ENCODE assay signal across 16 cellular contexts in the genomic region with DNA sequence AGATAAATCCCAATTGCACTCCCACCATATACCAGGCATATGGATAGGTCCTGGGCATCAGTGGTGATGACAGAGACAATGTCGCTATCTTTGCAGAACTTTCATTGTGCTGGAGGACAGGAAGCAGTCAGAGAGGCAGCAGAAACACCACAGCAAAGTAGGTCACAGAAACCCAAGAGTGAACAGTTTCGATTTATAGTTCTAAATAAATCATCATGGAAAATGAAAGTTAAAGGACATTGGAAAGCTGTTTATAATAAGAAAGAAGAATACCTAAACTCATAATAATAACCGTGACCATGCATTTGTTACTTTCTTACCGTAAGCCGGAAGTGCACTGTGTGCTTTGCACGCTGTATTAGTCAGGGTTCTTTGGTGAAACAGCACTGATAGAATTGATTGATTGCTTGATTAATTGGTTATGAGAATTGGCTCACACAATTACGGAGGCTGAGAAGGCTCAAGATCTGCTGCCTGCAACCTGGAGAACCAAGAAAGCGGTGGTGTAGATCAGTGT. TPM values are rescaled to one million over a fixed set of nuclear protein-coding genes. Genes with fewer than 3 reads are reported as not detected.
DNase-seq lines count a peak whose midpoint lies in the region; ATAC-seq lines count a peak whose summit lies in the region.
"Had no signal": no experiment of that assay in that cellular context is flagged by ENCODE, and none has a peak within 500 bp of the region (broad histone marks: within the 10 kb centered on the region; RNA-seq: fewer than 3 reads in every experiment).

No MANE protein-coding gene starts in this region.

- H3K4me1 ChIP-seq in SJCRH30, result peaks cover 15% of the 10 kb centered on the region
- no peaks in the 10 kb centered on the region for H3K4me1 ChIP-seq in skeletal muscle satellite cell (ENCODE audit: control insufficient read depth, insufficient read depth, low read length)
- H3K4me1 ChIP-seq: gastroesophageal sphincter, transverse colon had no signal

- H3K9ac ChIP-seq in skeletal muscle satellite cell (ENCODE audit: low read depth, low read length), result no peak overlapping the region
- H3K9ac ChIP-seq: GM23248 had no signal

- peaks cover 43% of the 10 kb centered on the region for H3K4me1 Mint-ChIP-seq in activated CD8-positive, alpha-beta memory T cell treated with anti-CD3 and anti-CD28 coated beads, Interleukin-2, amount 10 ng/mL, durations not matched to agents 7 days and 5 days
- peaks cover 29% of the 10 kb centered on the region for H3K4me1 Mint-ChIP-seq in activated T-helper 17 cell treated with anti-CD3 and anti-CD28 coated beads, Interleukin-2, amount 50 U/mL, for 72 hours

- no peaks in the 10 kb centered on the region for H3K36me3 ChIP-seq in SJCRH30
- no peaks in the 10 kb centered on the region for H3K36me3 ChIP-seq in skeletal muscle satellite cell (ENCODE audit: insufficient read depth, low read length)
- H3K36me3 ChIP-seq: gastroesophageal sphincter, transverse colon had no signal

- H3K27ac ChIP-seq in SJCRH30, result peak overlapping the region; percentile 77
- H3K27ac ChIP-seq: gastroesophageal sphincter, GM23248, transverse colon had no signal

- no peaks in the 10 kb centered on the region for H3K9me3 Mint-ChIP-seq in activated CD8-positive, alpha-beta memory T cell treated with anti-CD3 and anti-CD28 coated beads, Interleukin-2, amount 10 ng/mL, durations not matched to agents 7 days and 5 days (ENCODE audit: low read depth)
- peaks cover 11% of the 10 kb centered on the region for H3K9me3 Mint-ChIP-seq in activated T-helper 17 cell treated with anti-CD3 and anti-CD28 coated beads, Interleukin-2, amount 50 U/mL, for 72 hours
- H3K9me3 Mint-ChIP-seq: neural crest cell had no signal

- ATAC-seq in activated CD8-positive, alpha-beta memory T cell treated with anti-CD3 and anti-CD28 coated beads, Interleukin-2, amount 10 ng/mL, durations not matched to agents 7 days and 5 days, result peak; percentile 95
- ATAC-seq in activated T-helper 17 cell treated with anti-CD3 and anti-CD28 coated beads, Interleukin-2, amount 50 U/mL, for 72 hours (replicated peaks), result peak; percentile 95
- ATAC-seq: gastroesophageal sphincter had no signal

- H3K27me3 ChIP-seq in SJCRH30 (no peaks in the 10 kb centered on the region), skeletal muscle satellite cell (ENCODE audit: control insufficient read depth, insufficient read depth, low read length) (peaks cover 7% of the 10 kb centered on the region)
- H3K27me3 ChIP-seq: gastroesophageal sphincter, transverse colon had no signal

- H3K4me3 ChIP-seq in SJCRH30 (no peak overlapping the region), skeletal muscle satellite cell (ENCODE audit: low read length) (no peak overlapping the region)
- H3K4me3 ChIP-seq: gastroesophageal sphincter, GM23248, transverse colon had no signal

- no peaks in the 10 kb centered on the region for H3K27me3 Mint-ChIP-seq in activated CD8-positive, alpha-beta memory T cell treated with anti-CD3 and anti-CD28 coated beads, Interleukin-2, amount 10 ng/mL, durations not matched to agents 7 days and 5 days
- no peaks in the 10 kb centered on the region for H3K27me3 Mint-ChIP-seq in activated T-helper 17 cell treated with anti-CD3 and anti-CD28 coated beads, Interleukin-2, amount 50 U/mL, for 72 hours

- DNase-seq in activated CD8-positive, alpha-beta memory T cell treated with anti-CD3 and anti-CD28 coated beads, Interleukin-2, amount 10 ng/mL, durations not matched to agents 7 days and 5 days, result peak; percentile 71
- DNase-seq in activated CD8-positive, alpha-beta memory T cell treated with anti-CD3 and anti-CD28 coated beads for 24 hours, result no peak
- DNase-seq in SJCRH30 (peak in 1 of 2 experiments; percentile 62), NAMALWA (ENCODE audit: low spot score) (no peak), SIG-M5 (lab: John Stamatoyannopoulos, UW) (no peak), NOMO-1 treated with dmso at 0.1 percent for 144 hours (lab: John Stamatoyannopoulos, UW; ENCODE audit: unreplicated experiment) (no peak)
- DNase-seq: 8988T, anterior cingulate cortex, GM23248, NCI-H187 treated with DMSO at 0.1 percent for 48 hours, transverse colon had no signal

- CTCF ChIA-PET in activated CD8-positive, alpha-beta memory T cell treated with anti-CD3 and anti-CD28 coated beads, Interleukin-2, amount 10 ng/mL, durations not matched to agents 7 days and 5 days (lab: Charles Lee), result interaction anchor here (1.2 to 1.8 kb wide), 4 partner anchors 9 to 38 kb away, joined by 3 to 6 read pairs (median 4); a partner anchor contains a TSS

- peaks cover 72% of the 10 kb centered on the region for H3K36me3 Mint-ChIP-seq in activated CD8-positive, alpha-beta memory T cell treated with anti-CD3 and anti-CD28 coated beads, Interleukin-2, amount 10 ng/mL, durations not matched to agents 7 days and 5 days
- H3K36me3 Mint-ChIP-seq in activated T-helper 17 cell treated with anti-CD3 and anti-CD28 coated beads, Interleukin-2, amount 50 U/mL, for 72 hours (ENCODE audit: low read depth), result no peaks in the 10 kb centered on the region

- H3K4me2 ChIP-seq in skeletal muscle satellite cell (ENCODE audit: low read length), result peak overlapping the region; percentile 9

- H3K27ac Mint-ChIP-seq in activated CD8-positive, alpha-beta memory T cell treated with anti-CD3 and anti-CD28 coated beads, Interleukin-2, amount 10 ng/mL, durations not matched to agents 7 days and 5 days, result peak overlapping the region; percentile 89
- H3K27ac Mint-ChIP-seq in activated T-helper 17 cell treated with anti-CD3 and anti-CD28 coated beads, Interleukin-2, amount 50 U/mL, for 72 hours, result peak overlapping the region; percentile 84

- H3K9me3 ChIP-seq in SJCRH30 (replicated peaks) (peaks cover 11% of the 10 kb centered on the region), skeletal muscle satellite cell (replicated peaks; ENCODE audit: low read length) (no peaks in the 10 kb centered on the region)
- H3K9me3 ChIP-seq: gastroesophageal sphincter, transverse colon had no signal

- peak overlapping the region; percentile 42 for H3K4me3 Mint-ChIP-seq in activated CD8-positive, alpha-beta memory T cell treated with anti-CD3 and anti-CD28 coated beads, Interleukin-2, amount 10 ng/mL, durations not matched to agents 7 days and 5 days
- peak overlapping the region; percentile 66 for H3K4me3 Mint-ChIP-seq in activated T-helper 17 cell treated with anti-CD3 and anti-CD28 coated beads, Interleukin-2, amount 50 U/mL, for 72 hours
- H3K4me3 Mint-ChIP-seq: neural crest cell had no signal

RNA-seq across cellular contexts. Expression of a gene that starts 38.9 kb away (rescaled TPM):
- 100 to 1,000 TPM; 184 to 220 TPM for total RNA-seq in activated CD8-positive, alpha-beta memory T cell treated with anti-CD3 and anti-CD28 coated beads, Interleukin-2, amount 10 ng/mL, durations not matched to agents 7 days and 5 days
- total RNA-seq in SJCRH30 (2014; rRNA removed; shearing (Covaris generic)), result 0.73 and 0.76 TPM in 2 replicates
- 10 to 100 TPM; 33.7 to 62.5 TPM for total RNA-seq in activated T-helper 17 cell treated with anti-CD3 and anti-CD28 coated beads, Interleukin-2, amount 50 U/mL, for 72 hours
- total RNA-seq in skeletal muscle satellite cell (2012; rRNA removed), result 0.44 TPM in 1 of 2 replicates, not detected in the other
- total RNA-seq: GM23248, NCI-H460, neural crest cell had no signal

Comparison
In these comparisons a context has a peak if more than half of its experiments do, and no peak if none do; other contexts are left out.
1. RNA of a gene that starts 38.9 kb away (total RNA-seq): 184 to 220 TPM in activated CD8-positive, alpha-beta memory T cell treated with anti-CD3 and anti-CD28 coated beads, Interleukin-2, amount 10 ng/mL, durations not matched to agents 7 days and 5 days and 33.7 to 62.5 TPM in activated T-helper 17 cell treated with anti-CD3 and anti-CD28 coated beads, Interleukin-2, amount 50 U/mL, for 72 hours; 0.73 to 0.76 TPM in SJCRH30; every median in the first group is over 10 times any median in the second.